9 cellular contexts compared by ENCODE assay signal in genomic region chr2:234840336-234840735, GRCh38.
DNase-seq lines count a peak whose midpoint lies in the region; ATAC-seq and TF ChIP-seq lines count a peak whose summit lies in the region.
"Had no signal": no experiment of that assay in that cellular context is flagged by ENCODE, and none has a peak within 500 bp of the region (broad histone marks: within the 10 kb centered on the region; RNA-seq: fewer than 3 reads in every experiment).

No MANE protein-coding gene starts in this region.

- no peak overlapping the region for H3K4me3 Mint-ChIP-seq in effector memory CD8-positive, alpha-beta T cell
- H3K4me3 Mint-ChIP-seq: activated naive CD4-positive, alpha-beta T cell treated with anti-CD3 and anti-CD28 coated beads, Interleukin-2, amount 50 U/mL, for 24 hours had no signal

- peaks cover 0 to 2% of the 10 kb centered on the region in 2 donors for H3K4me1 Mint-ChIP-seq in effector memory CD8-positive, alpha-beta T cell (ENCODE audit: low read depth in 2 of 2)
- H3K4me1 Mint-ChIP-seq: activated naive CD4-positive, alpha-beta T cell treated with anti-CD3 and anti-CD28 coated beads, Interleukin-2, amount 50 U/mL, for 24 hours had no signal

- no peaks in the 10 kb centered on the region for H3K9me3 Mint-ChIP-seq in effector memory CD8-positive, alpha-beta T cell
- H3K9me3 Mint-ChIP-seq: activated naive CD4-positive, alpha-beta T cell treated with anti-CD3 and anti-CD28 coated beads, Interleukin-2, amount 50 U/mL, for 24 hours had no signal

- no peak overlapping the region for H3K27ac Mint-ChIP-seq in effector memory CD8-positive, alpha-beta T cell
- H3K27ac Mint-ChIP-seq: activated naive CD4-positive, alpha-beta T cell treated with anti-CD3 and anti-CD28 coated beads, Interleukin-2, amount 50 U/mL, for 24 hours had no signal

- H3K27me3 Mint-ChIP-seq in effector memory CD8-positive, alpha-beta T cell, result peaks cover 48 to 56% of the 10 kb centered on the region in 2 donors

- 33 to 47% methylated on average over 5 of the region's 5 CpGs for WGBS in heart right ventricle, 2 donors

- no peaks in the 10 kb centered on the region for H3K36me3 Mint-ChIP-seq in effector memory CD8-positive, alpha-beta T cell (ENCODE audit: insufficient read depth)
- H3K36me3 Mint-ChIP-seq: activated naive CD4-positive, alpha-beta T cell treated with anti-CD3 and anti-CD28 coated beads, Interleukin-2, amount 50 U/mL, for 24 hours had no signal

- no peaks in the 10 kb centered on the region for H3K9me3 ChIP-seq in heart right ventricle

- ATAC-seq in heart right ventricle (peak; percentile 78 to 97 (median 90)), HG02759 (IDR thresholded peaks at IDR 0.05; ENCODE audit: unreplicated experiment) (no peak)
- no peak for ATAC-seq in effector memory CD8-positive, alpha-beta T cell (replicated peaks)

- H3K27ac ChIP-seq in heart right ventricle, result peak overlapping the region in 3 of 10 donors; percentile 5 to 18 (median 5)

- intact Hi-C loops in heart right ventricle (cut with DNase I), result no loop called here

- TF ChIP-seq CTCF in heart right ventricle (IDR thresholded peaks at IDR 0.05), result no peak

- H3K27me3 ChIP-seq in heart right ventricle, result no peaks in the 10 kb centered on the region

- peaks cover 0 to 25% (median 20%) of the 10 kb centered on the region in 9 donors for H3K4me1 ChIP-seq in heart right ventricle

- no peak overlapping the region for H3K4me3 ChIP-seq in heart right ventricle

- DNase-seq in GOT3 (lab: John Stamatoyannopoulos, UW) (peak; percentile 23), T1000 (lab: John Stamatoyannopoulos, UW) (peak; percentile 75), heart right ventricle (peak in 1 of 2 donors; percentile 57), renal cortical epithelial cell (ENCODE audit: low read depth) (peak; percentile 98), COR-L47 (lab: John Stamatoyannopoulos, UW) (no peak)
- no peak for DNase-seq in activated naive CD4-positive, alpha-beta T cell treated with Interleukin-2 at 50 U/mL for 16 hours
- DNase-seq in effector memory CD8-positive, alpha-beta T cell, result no peak

- H3K36me3 ChIP-seq in heart right ventricle, result no peaks in the 10 kb centered on the region

Comparison
In these comparisons a context has a peak if more than half of its experiments do, and no peak if none do; other contexts are left out.
1. DNase-seq: peak in GOT3 (single experiment), T1000 (single experiment) and renal cortical epithelial cell (single experiment); none in activated naive CD4-positive, alpha-beta T cell treated with Interleukin-2 at 50 U/mL for 16 hours (single experiment), effector memory CD8-positive, alpha-beta T cell (0 of 3) and COR-L47 (single experiment).
2. ATAC-seq: peak in heart right ventricle (8 of 8); none in HG02759 (single experiment) and effector memory CD8-positive, alpha-beta T cell (single experiment).